12 cellular contexts compared by ENCODE assay signal in genomic region chr19:35002037-35002535, GRCh38. TPM values are rescaled to one million over a fixed set of nuclear protein-coding genes. Genes with fewer than 3 reads are reported as not detected.
DNase-seq lines count a peak whose midpoint lies in the region; ATAC-seq and TF ChIP-seq lines count a peak whose summit lies in the region.
"Had no signal": no experiment of that assay in that cellular context is flagged by ENCODE, and none has a peak within 500 bp of the region (broad histone marks: within the 10 kb centered on the region; RNA-seq: fewer than 3 reads in every experiment).

No MANE protein-coding gene starts in this region.

- H3K36me3 Mint-ChIP-seq in activated CD4-positive, alpha-beta T cell treated with anti-CD3 and anti-CD28 coated beads, Interleukin-2, amount 10 ng/mL, durations not matched to agents 7 days and 5 days (ENCODE audit: low read depth): peaks cover 37% of the 10 kb centered on the region

- peak overlapping the region; percentile 94 for H3K4me3 Mint-ChIP-seq in activated CD4-positive, alpha-beta T cell treated with anti-CD3 and anti-CD28 coated beads, Interleukin-2, amount 10 ng/mL, durations not matched to agents 7 days and 5 days
- peak overlapping the region; percentile 89 to 95 for H3K4me3 Mint-ChIP-seq in stimulated activated naive CD8-positive, alpha-beta T cell treated with anti-CD3 and anti-CD28 coated beads, Interleukin-15, amount 100 ng/mL, for 72 hours

- H3K36me3 ChIP-seq in iPS-15b (ENCODE audit: control insufficient read depth, insufficient read depth, low read length): peaks cover 12% of the 10 kb centered on the region
- H3K36me3 ChIP-seq: adrenal gland had no signal

- peak overlapping the region; percentile 7; the same call in 1 of the 2 replicates for H3K27ac ChIP-seq in VCaP

- POLR2A ChIA-PET in activated CD4-positive, alpha-beta T cell treated with anti-CD3 and anti-CD28 coated beads, Interleukin-2, amount 10 ng/mL, durations not matched to agents 7 days and 5 days (lab: Charles Lee): no interaction called here

- H3K9ac ChIP-seq in iPS-15b (ENCODE audit: low read depth, low read length): no peak overlapping the region

- H3K9me3 Mint-ChIP-seq in activated CD4-positive, alpha-beta T cell treated with anti-CD3 and anti-CD28 coated beads, Interleukin-2, amount 10 ng/mL, durations not matched to agents 7 days and 5 days: no peaks in the 10 kb centered on the region
- H3K9me3 Mint-ChIP-seq in stimulated activated naive CD8-positive, alpha-beta T cell treated with anti-CD3 and anti-CD28 coated beads, Interleukin-15, amount 100 ng/mL, for 72 hours: no peaks in the 10 kb centered on the region

- no peaks in the 10 kb centered on the region for H3K9me3 ChIP-seq in iPS-15b (ENCODE audit: control insufficient read depth, insufficient read depth, low read length)
- H3K9me3 ChIP-seq: adrenal gland had no signal

- peak overlapping the region; percentile 50 for H3K4me3 ChIP-seq in iPS-15b (ENCODE audit: low read depth, low read length)

- CTCF ChIA-PET in activated CD4-positive, alpha-beta T cell treated with anti-CD3 and anti-CD28 coated beads, Interleukin-2, amount 10 ng/mL, durations not matched to agents 7 days and 5 days (lab: Charles Lee): interaction anchor here (1.2 to 4.4 kb wide), 3 partner anchors 11 to 29 kb away, joined by 7 to 18 read pairs (median 14); no protein-coding TSS in a partner anchor

- peaks cover 16% of the 10 kb centered on the region for H3K4me1 ChIP-seq in iPS-15b (ENCODE audit: control insufficient read depth, insufficient read depth, low read length)

- no peak for DNase-seq in activated CD4-positive, alpha-beta T cell treated with anti-CD3 and anti-CD28 coated beads, Interleukin-2, amount 10 ng/mL, durations not matched to agents 7 days and 5 days
- DNase-seq in activated CD4-positive, alpha-beta T cell treated with anti-CD3 and anti-CD28 coated beads, Interleukin-2, amount 50 U/mL, for 4 hours: no peak
- DNase-seq in stimulated activated naive CD8-positive, alpha-beta T cell treated with anti-CD3 and anti-CD28 coated beads, Interleukin-15, amount 100 ng/mL, for 72 hours: no peak
- DNase-seq in ureter (ENCODE audit: low spot score): no peak
- DNase-seq in stimulated activated CD8-positive, alpha-beta memory T cell treated with anti-CD3 and anti-CD28 coated beads, Interleukin-4, amount 100 ng/mL, for 48 hours: no peak
- DNase-seq: adrenal gland, MV-4-11 had no signal

- H3K27me3 ChIP-seq in iPS-15b (ENCODE audit: control insufficient read depth, insufficient read depth, low read length): no peaks in the 10 kb centered on the region
- H3K27me3 ChIP-seq: adrenal gland had no signal

- TF ChIP-seq CTCF in VCaP (conservative IDR thresholded peaks at IDR 0.05): no peak

- no peaks in the 10 kb centered on the region for H3K27me3 Mint-ChIP-seq in activated CD4-positive, alpha-beta T cell treated with anti-CD3 and anti-CD28 coated beads, Interleukin-2, amount 10 ng/mL, durations not matched to agents 7 days and 5 days
- H3K27me3 Mint-ChIP-seq in stimulated activated naive CD8-positive, alpha-beta T cell treated with anti-CD3 and anti-CD28 coated beads, Interleukin-15, amount 100 ng/mL, for 72 hours: no peaks in the 10 kb centered on the region

- ATAC-seq in stimulated activated naive CD8-positive, alpha-beta T cell treated with anti-CD3 and anti-CD28 coated beads, Interleukin-15, amount 100 ng/mL, for 72 hours: no peak
- no peak for ATAC-seq in HG03135 (IDR thresholded peaks at IDR 0.05; ENCODE audit: unreplicated experiment)

- peak overlapping the region; percentile 98 for H3K27ac Mint-ChIP-seq in activated CD4-positive, alpha-beta T cell treated with anti-CD3 and anti-CD28 coated beads, Interleukin-2, amount 10 ng/mL, durations not matched to agents 7 days and 5 days
- peak overlapping the region; percentile 58 to 89 for H3K27ac Mint-ChIP-seq in stimulated activated naive CD8-positive, alpha-beta T cell treated with anti-CD3 and anti-CD28 coated beads, Interleukin-15, amount 100 ng/mL, for 72 hours

- H3K4me1 Mint-ChIP-seq in activated CD4-positive, alpha-beta T cell treated with anti-CD3 and anti-CD28 coated beads, Interleukin-2, amount 10 ng/mL, durations not matched to agents 7 days and 5 days: peaks cover 66% of the 10 kb centered on the region
- peaks cover 85% of the 10 kb centered on the region for H3K4me1 Mint-ChIP-seq in stimulated activated naive CD8-positive, alpha-beta T cell treated with anti-CD3 and anti-CD28 coated beads, Interleukin-15, amount 100 ng/mL, for 72 hours

RNA-seq across cellular contexts. Expression of gene GRAMD1A, which starts 2.0 kb away (rescaled TPM):
- 100 to 1,000 TPM; 106 to 114 TPM for total RNA-seq in activated CD4-positive, alpha-beta T cell treated with anti-CD3 and anti-CD28 coated beads, Interleukin-2, amount 10 ng/mL, durations not matched to agents 7 days and 5 days
- 71.3 TPM for total RNA-seq in ureter

RNA-seq across cellular contexts. Expression of gene SCN1B, which starts 28.2 kb away (rescaled TPM):
- total RNA-seq in activated CD4-positive, alpha-beta T cell treated with anti-CD3 and anti-CD28 coated beads, Interleukin-2, amount 10 ng/mL, durations not matched to agents 7 days and 5 days: under 1 TPM; 0.50 to 0.97 TPM
- 9.8 TPM for total RNA-seq in ureter

RNA-seq across cellular contexts. Expression of gene ZNF792, which starts 38.1 kb away (rescaled TPM):
- 10 to 100 TPM; 14.8 to 15.3 TPM for total RNA-seq in activated CD4-positive, alpha-beta T cell treated with anti-CD3 and anti-CD28 coated beads, Interleukin-2, amount 10 ng/mL, durations not matched to agents 7 days and 5 days
- total RNA-seq in ureter: 10.2 TPM

RNA-seq across cellular contexts. Expression of gene HPN, which starts 39.4 kb away (rescaled TPM):
- not detected for total RNA-seq in activated CD4-positive, alpha-beta T cell treated with anti-CD3 and anti-CD28 coated beads, Interleukin-2, amount 10 ng/mL, durations not matched to agents 7 days and 5 days
- 0.73 TPM for total RNA-seq in ureter
- total RNA-seq: glomerular endothelial cell, SK-MEL-5 had no signal
